ENCODE assay signal across 13 cellular contexts in genomic region chr21:17795084-17796036, GRCh38. TPM values are rescaled to one million over a fixed set of nuclear protein-coding genes. Genes with fewer than 3 reads are reported as not detected.
DNase-seq lines count a peak whose midpoint lies in the region; ATAC-seq and TF ChIP-seq lines count a peak whose summit lies in the region.
"Had no signal": no experiment of that assay in that cellular context is flagged by ENCODE, and none has a peak within 500 bp of the region (broad histone marks: within the 10 kb centered on the region; RNA-seq: fewer than 3 reads in every experiment).

No MANE protein-coding gene starts in this region.

- H4K20me1 ChIP-seq in Karpas-422 (ENCODE audit: insufficient read depth, low read depth, low read length) (no peaks in the 10 kb centered on the region), SK-N-SH (ENCODE audit: insufficient read depth) (no peaks in the 10 kb centered on the region)

- H3K27me3 Mint-ChIP-seq in Caco-2 (ENCODE audit: insufficient read depth, unreplicated experiment): no peaks in the 10 kb centered on the region
- H3K27me3 Mint-ChIP-seq in activated naive CD8-positive, alpha-beta T cell treated with anti-CD3 and anti-CD28 coated beads for 36 hours: no peaks in the 10 kb centered on the region

- H3K9me2 ChIP-seq in Karpas-422 (replicated peaks; ENCODE audit: insufficient read depth, low read length) (no peaks in the 10 kb centered on the region), SK-N-SH (no peaks in the 10 kb centered on the region)

- H3F3A ChIP-seq in SK-N-SH (replicated peaks; ENCODE audit: insufficient read depth): no peaks in the 10 kb centered on the region

- no peak for DNase-seq in Caco-2
- no peak for DNase-seq in Karpas-422
- no peak for DNase-seq in activated naive CD8-positive, alpha-beta T cell treated with anti-CD3 and anti-CD28 coated beads for 36 hours
- no peak for DNase-seq in SK-N-SH
- DNase-seq in upper lobe of right lung: no peak
- DNase-seq: cerebellar nuclear complex, EL, NCI-H1105, NCI-H446, PC-3 had no signal

- WGBS in SK-N-SH (ENCODE audit: low lambda C conversion rate): 98% methylated on average over 6 of the region's 6 CpGs

- intact Hi-C loops in Caco-2 (cut with micrococcal nuclease; ENCODE audit: unreplicated experiment) (loop anchor here (1.0 to 2.0 kb wide), 2 partner anchors 24 to 49 kb away; partner anchors contain the start of gene C21orf91), upper lobe of right lung (cut with DNase I) (no loop called here)

- TF ChIP-seq CTCF in Caco-2 (IDR thresholded peaks at IDR 0.05; ENCODE audit: insufficient read depth in 1 of 2, low read depth in 1 of 2, low read length in 1 of 2, severe bottlenecking in 1 of 2, unreplicated experiment in 1 of 2) (no peak), SK-N-SH (IDR thresholded peaks at IDR 0.05) (no peak), upper lobe of right lung (IDR thresholded peaks at IDR 0.05) (no peak)

- H3K9me3 ChIP-seq in Caco-2: no peaks in the 10 kb centered on the region
- H3K9me3 ChIP-seq in Karpas-422 (ENCODE audit: low read length): no peaks in the 10 kb centered on the region
- no peaks in the 10 kb centered on the region for H3K9me3 ChIP-seq in SK-N-SH
- no peaks in the 10 kb centered on the region for H3K9me3 ChIP-seq in upper lobe of right lung
- H3K9me3 ChIP-seq: BLaER1 treated with 17β-estradiol and CSF1 and Interleukin-3, amounts not matched to agents 10 nM and 100 nM had no signal

- H3K4me3 ChIP-seq in Caco-2 (ENCODE audit: low read depth, low read length): no peak overlapping the region
- no peak overlapping the region for H3K4me3 ChIP-seq in Karpas-422 (ENCODE audit: low read length)
- H3K4me3 ChIP-seq in skin epidermis: no peak overlapping the region
- H3K4me3 ChIP-seq in SK-N-SH (ENCODE audit: low read depth in 2 of 2, low read length in 1 of 2): no peak overlapping the region
- H3K4me3 ChIP-seq in upper lobe of right lung: no peak overlapping the region
- H3K4me3 ChIP-seq: BLaER1 treated with 17β-estradiol and CSF1 and Interleukin-3, amounts not matched to agents 10 nM and 100 nM had no signal

- H3K4me1 ChIP-seq in Caco-2: peaks cover 10% of the 10 kb centered on the region
- H3K4me1 ChIP-seq in Karpas-422 (ENCODE audit: low read length): peaks cover 85% of the 10 kb centered on the region
- peaks cover 0 to 7% of the 10 kb centered on the region in 2 experiments; a peak in 2 of 4 replicates for H3K4me1 ChIP-seq in SK-N-SH (ENCODE audit: control insufficient read depth in 1 of 2, insufficient read depth in 2 of 2, low read depth in 1 of 2, low read length in 1 of 2)
- peaks cover 16% of the 10 kb centered on the region for H3K4me1 ChIP-seq in upper lobe of right lung

- H3K4me3 Mint-ChIP-seq in Caco-2 (ENCODE audit: unreplicated experiment): peak overlapping the region; percentile 33
- H3K4me3 Mint-ChIP-seq in activated naive CD8-positive, alpha-beta T cell treated with anti-CD3 and anti-CD28 coated beads for 36 hours: peak overlapping the region; percentile 25

- POLR2A ChIA-PET in Caco-2 (lab: Charles Lee) (no interaction called here), SK-N-SH (lab: Yijun Ruan, JAX) (no interaction called here)

- CTCF ChIA-PET in Caco-2 (lab: Charles Lee) (no interaction called here), SK-N-SH (lab: Yijun Ruan, JAX) (interaction anchor here (0.6 kb wide), 2 partner anchors 130 to 712 kb away, joined by 3 read pairs; no protein-coding TSS in a partner anchor)

- peak overlapping the region; percentile 57 for H3K27ac ChIP-seq in Karpas-422 (ENCODE audit: low read length)
- peak overlapping the region in 11 of 21 experiments; percentile 4 to 87 (median 76) for H3K27ac ChIP-seq in skin epidermis
- H3K27ac ChIP-seq in SK-N-SH (ENCODE audit: low read depth in 2 of 2, low read length in 1 of 2): no peak overlapping the region
- no peak overlapping the region for H3K27ac ChIP-seq in upper lobe of right lung

- H3K9me3 Mint-ChIP-seq in Caco-2 (ENCODE audit: unreplicated experiment): no peaks in the 10 kb centered on the region
- H3K9me3 Mint-ChIP-seq in activated naive CD8-positive, alpha-beta T cell treated with anti-CD3 and anti-CD28 coated beads for 36 hours: no peaks in the 10 kb centered on the region

- ATAC-seq in HG02571 (IDR thresholded peaks at IDR 0.05; ENCODE audit: unreplicated experiment) (no peak), upper lobe of right lung (no peak)

- H3K36me3 Mint-ChIP-seq in Caco-2 (ENCODE audit: insufficient read depth, unreplicated experiment): peaks cover 6% of the 10 kb centered on the region
- H3K36me3 Mint-ChIP-seq in activated naive CD8-positive, alpha-beta T cell treated with anti-CD3 and anti-CD28 coated beads for 36 hours: peaks cover 47% of the 10 kb centered on the region

- H3K27ac Mint-ChIP-seq in Caco-2 (ENCODE audit: unreplicated experiment): no peak overlapping the region
- peak overlapping the region; percentile 66 for H3K27ac Mint-ChIP-seq in activated naive CD8-positive, alpha-beta T cell treated with anti-CD3 and anti-CD28 coated beads for 36 hours

- H3K36me3 ChIP-seq in Caco-2 (ENCODE audit: control insufficient read depth, insufficient read depth, low read length) (no peaks in the 10 kb centered on the region; the same call in 1 of the 2 replicates), Karpas-422 (ENCODE audit: insufficient read depth, low read length) (peaks cover 52% of the 10 kb centered on the region), SK-N-SH (replicated peaks in 1 of 2; ENCODE audit: control insufficient read depth in 1 of 2, insufficient read depth in 2 of 2, low read length in 1 of 2) (peaks cover 5 to 20% of the 10 kb centered on the region in 2 experiments), upper lobe of right lung (peaks cover 13% of the 10 kb centered on the region)

- H2AFZ ChIP-seq in Karpas-422 (ENCODE audit: low read length): no peak overlapping the region
- no peak overlapping the region for H2AFZ ChIP-seq in SK-N-SH (ENCODE audit: low read depth)

- peak overlapping the region; percentile 66 for H3K4me2 ChIP-seq in Karpas-422 (ENCODE audit: low read depth, low read length, poor library complexity, severe bottlenecking)
- no peak overlapping the region for H3K4me2 ChIP-seq in SK-N-SH

- H3K4me1 Mint-ChIP-seq in Caco-2 (ENCODE audit: low read depth, unreplicated experiment): peaks cover 16% of the 10 kb centered on the region
- H3K4me1 Mint-ChIP-seq in activated naive CD8-positive, alpha-beta T cell treated with anti-CD3 and anti-CD28 coated beads for 36 hours: peaks cover 55% of the 10 kb centered on the region

- BruUV-seq in Caco-2 (replicated peaks; lab: Mats Ljungman, UMichigan): no TSS peak

- TF ChIP-seq RAD21 in SK-N-SH (IDR thresholded peaks at IDR 0.05; ENCODE audit: low read length): no peak

- H3K79me2 ChIP-seq in Karpas-422 (ENCODE audit: low read length): peaks cover 76% of the 10 kb centered on the region
- no peaks in the 10 kb centered on the region for H3K79me2 ChIP-seq in SK-N-SH (ENCODE audit: insufficient read depth)

- H3K27me3 ChIP-seq in Caco-2 (replicated peaks; ENCODE audit: control insufficient read depth, insufficient read depth, low read length) (no peaks in the 10 kb centered on the region), Karpas-422 (ENCODE audit: low read length) (no peaks in the 10 kb centered on the region), SK-N-SH (ENCODE audit: insufficient read depth) (no peaks in the 10 kb centered on the region), upper lobe of right lung (no peaks in the 10 kb centered on the region)
- H3K27me3 ChIP-seq: BLaER1 treated with 17β-estradiol and CSF1 and Interleukin-3, amounts not matched to agents 10 nM and 100 nM had no signal

- TF ChIP-seq EP300 in SK-N-SH (IDR thresholded peaks at IDR 0.05; ENCODE audit: borderline replicate concordance in 1 of 2, low read depth in 1 of 2, low read length in 1 of 2): no peak

- H3K9ac ChIP-seq in Karpas-422 (ENCODE audit: low read length) (peak overlapping the region; percentile 45; the same call in 1 of the 2 replicates), SK-N-SH (no peak overlapping the region)
- H3K9ac ChIP-seq: BLaER1 treated with 17β-estradiol and CSF1 and Interleukin-3, amounts not matched to agents 10 nM and 100 nM had no signal

TF ChIP-seq in SK-N-SH, 30 proteins besides CTCF, POLR2A, EP300 and RAD21 (continues in another document):
- TF ChIP-seq, protein P1, sequence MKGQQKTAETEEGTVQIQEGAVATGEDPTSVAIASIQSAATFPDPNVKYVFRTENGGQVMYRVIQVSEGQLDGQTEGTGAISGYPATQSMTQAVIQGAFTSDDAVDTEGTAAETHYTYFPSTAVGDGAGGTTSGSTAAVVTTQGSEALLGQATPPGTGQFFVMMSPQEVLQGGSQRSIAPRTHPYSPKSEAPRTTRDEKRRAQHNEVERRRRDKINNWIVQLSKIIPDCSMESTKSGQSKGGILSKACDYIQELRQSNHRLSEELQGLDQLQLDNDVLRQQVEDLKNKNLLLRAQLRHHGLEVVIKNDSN (IDR thresholded peaks at IDR 0.05; ENCODE audit: borderline replicate concordance, low read depth): no peak
- TF ChIP-seq TAF1 (IDR thresholded peaks at IDR 0.05; ENCODE audit: borderline replicate concordance, low read depth, low read length) (no peak), PBX3 (IDR thresholded peaks at IDR 0.05) (no peak), FOXJ3 (CRISPR knock-in tag; IDR thresholded peaks at IDR 0.05) (no peak), GATA2 (CRISPR knock-in tag; IDR thresholded peaks at IDR 0.05) (no peak), TCF12 (IDR thresholded peaks at IDR 0.05) (no peak), ELF1 (IDR thresholded peaks at IDR 0.05) (no peak), EZH2phosphoT487 (IDR thresholded peaks at IDR 0.05; ENCODE audit: borderline replicate concordance, low read depth) (no peak), GABPA (IDR thresholded peaks at IDR 0.05; ENCODE audit: low read depth) (no peak), NFIC (IDR thresholded peaks at IDR 0.05; ENCODE audit: borderline replicate concordance) (no peak), RCOR1 (IDR thresholded peaks at IDR 0.05; ENCODE audit: low read length) (no peak)

RNA-seq across cellular contexts. Expression of gene C21orf91, which starts 23.8 kb away (rescaled TPM):
- 16.2 and 16.9 TPM in 2 replicates for total RNA-seq in Caco-2 (2022)
- 31.6 and 37.4 TPM in 2 replicates for total RNA-seq in Karpas-422 (2014; rRNA removed; shearing (Covaris generic); ENCODE audit: low replicate concordance)
- total RNA-seq in activated naive CD8-positive, alpha-beta T cell treated with anti-CD3 and anti-CD28 coated beads for 36 hours: 10 to 100 TPM; 35.0 to 36.5 TPM
- 2.2 TPM in 2 replicates for polyA plus RNA-seq in SK-N-SH (2012; rRNA removed)
- polyA plus RNA-seq in SK-N-SH (2012; cell fraction: cytosol; rRNA removed): 2.7 and 3.1 TPM in 2 replicates
- polyA plus RNA-seq in SK-N-SH (2012; cell fraction: nucleus; rRNA removed): 0.95 and 1.8 TPM in 2 replicates
- total RNA-seq in upper lobe of right lung: 16.8 TPM

Comparison
In these comparisons a context has a peak if more than half of its experiments do, and no peak if none do; other contexts are left out.
1. H3K27ac ChIP-seq: peak in Karpas-422 (single experiment) and skin epidermis (11 of 21); none in SK-N-SH (0 of 2) and upper lobe of right lung (single experiment).